In genomic region chrX:154998204-154998880, GRCh38 we compare ENCODE assay signal across 8 cellular contexts.
"Had no signal": no experiment of that assay in that cellular context is flagged by ENCODE, and none has a peak within 500 bp of the region (broad histone marks: within the 10 kb centered on the region; RNA-seq: fewer than 3 reads in every experiment).

No MANE protein-coding gene starts in this region.

- FAIRE-seq: H54, HepG2 had no signal

- H3K27ac ChIP-seq: GM23248, HL-60 had no signal

- ATAC-seq: HepG2 had no signal

- H3K9ac ChIP-seq: GM23248 had no signal

- DNase-seq: GM23248, GOT3, H9, HCEC 1CT, KG1 had no signal

- H2AFZ ChIP-seq: GM23248 had no signal

- H3K4me3 ChIP-seq: GM23248 had no signal
